ENCODE assay signal across 8 cellular contexts in the genomic region with DNA sequence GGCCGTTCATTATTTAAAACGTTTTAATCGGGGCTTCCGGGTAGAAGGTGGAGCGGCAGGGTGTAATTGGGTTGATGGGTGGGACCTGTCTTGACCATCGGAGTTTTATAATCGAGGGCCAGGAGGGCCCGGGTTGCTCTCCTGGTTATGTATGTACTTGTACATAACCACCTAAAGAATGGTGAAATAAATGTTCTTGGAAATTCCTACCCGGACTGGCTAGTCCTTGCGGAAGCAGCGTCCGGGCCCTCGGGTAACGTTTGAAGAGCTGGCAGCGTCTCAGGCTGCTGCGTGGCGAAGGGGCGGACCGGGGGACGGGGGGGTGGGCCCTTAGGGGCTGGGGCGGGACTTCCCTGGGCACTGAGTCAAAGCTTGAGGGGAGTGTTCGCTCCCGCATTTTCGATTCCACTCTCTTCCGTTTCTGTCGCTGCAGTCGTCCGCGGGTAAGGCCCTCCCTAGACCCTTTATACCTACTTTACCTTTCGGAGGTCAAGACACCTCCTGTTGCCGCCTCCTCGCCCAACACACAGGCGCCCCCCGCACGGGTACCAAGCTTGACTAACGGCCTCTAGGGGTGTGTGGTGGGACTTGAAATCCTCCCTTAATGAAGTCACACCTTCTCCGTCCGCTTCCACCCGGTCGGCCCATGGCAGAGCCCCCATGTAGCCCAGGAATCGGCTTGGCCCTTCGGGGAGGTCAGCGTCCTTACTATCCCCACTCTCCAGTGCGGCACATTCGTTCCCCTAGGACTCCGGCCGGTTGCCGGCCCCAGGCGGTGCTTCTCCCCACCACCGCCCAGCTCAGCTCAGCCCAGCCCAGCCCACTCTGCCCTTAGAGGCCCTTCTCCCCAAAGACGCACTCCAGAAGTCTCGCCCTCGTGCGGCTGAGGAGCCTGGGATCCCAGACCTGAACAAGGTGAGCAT. TPM values are rescaled to one million over a fixed set of nuclear protein-coding genes. Genes with fewer than 3 reads are reported as not detected.
DNase-seq lines count a peak whose midpoint lies in the region; ATAC-seq and TF ChIP-seq lines count a peak whose summit lies in the region.

A gene with protein sequence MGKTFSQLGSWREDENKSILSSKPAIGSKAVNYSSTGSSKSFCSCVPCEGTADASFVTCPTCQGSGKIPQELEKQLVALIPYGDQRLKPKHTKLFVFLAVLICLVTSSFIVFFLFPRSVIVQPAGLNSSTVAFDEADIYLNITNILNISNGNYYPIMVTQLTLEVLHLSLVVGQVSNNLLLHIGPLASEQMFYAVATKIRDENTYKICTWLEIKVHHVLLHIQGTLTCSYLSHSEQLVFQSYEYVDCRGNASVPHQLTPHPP (plus strand): TSS at position 396 of the 923 bp plus-strand sequence. CDS start 1,167 bp downstream, outside the sequence.

- H3K9me3 Mint-ChIP-seq in chondrocyte (ENCODE audit: low read depth): no peaks in the 10 kb centered on the region

- H3K4me3 ChIP-seq in DND-41 (ENCODE audit: low read depth in 1 of 2, low read length in 2 of 2): peak within 1 kb of the TSS; percentile 52 to 80; a peak in 3 of 4 replicates

- peaks cover 21% of the 10 kb centered on the region for H3K36me3 Mint-ChIP-seq in chondrocyte (ENCODE audit: low read depth)

- peaks cover 31% of the 10 kb centered on the region for H3K36me3 ChIP-seq in DND-41 (ENCODE audit: insufficient read depth, low read length)

- peak within 1 kb of the TSS; percentile 97 for H3K27ac Mint-ChIP-seq in chondrocyte (ENCODE audit: unreplicated experiment)

- peak within 1 kb of the TSS; percentile 88 for H3K4me2 ChIP-seq in DND-41 (ENCODE audit: insufficient read depth, low read length)

- TF ChIP-seq CTCF in DND-41 (IDR thresholded peaks at IDR 0.05; ENCODE audit: borderline replicate concordance, extremely low read depth, low read length, poor library complexity, severe bottlenecking): peak; percentile 57
- peak; percentile 75 for TF ChIP-seq CTCF in chondrocyte (IDR thresholded peaks at IDR 0.05)

- H3K79me2 ChIP-seq in DND-41 (ENCODE audit: insufficient read depth, low read length): peaks cover 7% of the 10 kb centered on the region

- POLR2A ChIA-PET in HEK293T (lab: Yijun Ruan, JAX): interaction anchor here (0.8 to 2.2 kb wide), 3 partner anchors 104 to 157 kb away, joined by 3 to 16 read pairs (median 8); no protein-coding TSS in a partner anchor

- H3K27me3 Mint-ChIP-seq in chondrocyte (ENCODE audit: low read depth): no peaks in the 10 kb centered on the region

- peak; percentile 89 for ATAC-seq in DND-41 (ENCODE audit: insufficient read depth, low read depth)
- peak; percentile 61 for ATAC-seq in GM21576 (IDR thresholded peaks at IDR 0.05; ENCODE audit: unreplicated experiment)

- H3K9ac ChIP-seq in DND-41 (ENCODE audit: low read depth, low read length): peak within 1 kb of the TSS; percentile 78

- H3K4me1 ChIP-seq in DND-41 (ENCODE audit: insufficient read depth, low read length): peaks cover 34% of the 10 kb centered on the region

- peak within 1 kb of the TSS; percentile 98 for H3K4me3 Mint-ChIP-seq in chondrocyte (ENCODE audit: unreplicated experiment)

- DNase-seq in DND-41 (peak; percentile 82), LoVo (ENCODE audit: low spot score) (peak; percentile 82), chondrocyte (ENCODE audit: low spot score) (peak; percentile 88), kidney tubule cell (ENCODE audit: low spot score) (peak; percentile 83), HEK293T (ENCODE audit: extremely low spot score) (no peak)
- peak; percentile 72 for DNase-seq in activated CD4-positive, CD25-positive, alpha-beta regulatory T cell treated with anti-CD3 and anti-CD28 coated beads, Interleukin-2, amount 50 U/mL, for 72 hours
- DNase-seq in stimulated activated CD4-positive, alpha-beta T cell treated with anti-CD3 and anti-CD28 coated beads, Interleukin-1b, Interleukin-23, amount 100 ng/mL, for 4 hours (ENCODE audit: low read depth in 2 of 2): peak; percentile 55 to 63

- peaks cover 33% of the 10 kb centered on the region for H3K4me1 Mint-ChIP-seq in chondrocyte (ENCODE audit: low read depth)

- H4K20me1 ChIP-seq in DND-41 (ENCODE audit: insufficient read depth, low read length): no peaks in the 10 kb centered on the region

- peak within 1 kb of the TSS; percentile 87 for H3K27ac ChIP-seq in DND-41 (ENCODE audit: low read length)

- H3K9me3 ChIP-seq in DND-41 (ENCODE audit: insufficient read depth, low read length, severe bottlenecking): no peaks in the 10 kb centered on the region

- CTCF ChIA-PET in HEK293T (lab: Yijun Ruan, JAX): no interaction called here

- peak within 1 kb of the TSS; percentile 91 for H2AFZ ChIP-seq in DND-41 (ENCODE audit: low read depth, low read length)

- H3K27me3 ChIP-seq in DND-41 (ENCODE audit: insufficient read depth, low read length, poor library complexity): no peaks in the 10 kb centered on the region

TF ChIP-seq in HEK293T, 16 proteins besides CTCF, POLR2A, EP300 and RAD21:
- TF ChIP-seq TARDBP (IDR thresholded peaks at IDR 0.05) (no peak), FOXK2 (IDR thresholded peaks at IDR 0.05) (no peak), ZNF384 (IDR thresholded peaks at IDR 0.05) (no peak), SP1 (IDR thresholded peaks at IDR 0.05) (no peak), ELF4 (IDR thresholded peaks at IDR 0.05) (no peak), FOXA1 (IDR thresholded peaks at IDR 0.05) (no peak), HDGF (IDR thresholded peaks at IDR 0.05; ENCODE audit: borderline replicate concordance) (no peak), SUZ12 (IDR thresholded peaks at IDR 0.05) (no peak), CTBP1 (IDR thresholded peaks at IDR 0.05; ENCODE audit: borderline replicate concordance) (no peak), NFRKB (IDR thresholded peaks at IDR 0.05) (no peak), BHLHE40 (IDR thresholded peaks at IDR 0.05; ENCODE audit: borderline replicate concordance) (no peak), L3MBTL2 (conservative IDR thresholded peaks at IDR 0.05) (no peak), LEF1 (IDR thresholded peaks at IDR 0.05; ENCODE audit: borderline replicate concordance) (no peak), ARNT (IDR thresholded peaks at IDR 0.05) (no peak), FOXM1 (IDR thresholded peaks at IDR 0.05; ENCODE audit: borderline replicate concordance) (no peak)
- TF ChIP-seq, protein P1, sequence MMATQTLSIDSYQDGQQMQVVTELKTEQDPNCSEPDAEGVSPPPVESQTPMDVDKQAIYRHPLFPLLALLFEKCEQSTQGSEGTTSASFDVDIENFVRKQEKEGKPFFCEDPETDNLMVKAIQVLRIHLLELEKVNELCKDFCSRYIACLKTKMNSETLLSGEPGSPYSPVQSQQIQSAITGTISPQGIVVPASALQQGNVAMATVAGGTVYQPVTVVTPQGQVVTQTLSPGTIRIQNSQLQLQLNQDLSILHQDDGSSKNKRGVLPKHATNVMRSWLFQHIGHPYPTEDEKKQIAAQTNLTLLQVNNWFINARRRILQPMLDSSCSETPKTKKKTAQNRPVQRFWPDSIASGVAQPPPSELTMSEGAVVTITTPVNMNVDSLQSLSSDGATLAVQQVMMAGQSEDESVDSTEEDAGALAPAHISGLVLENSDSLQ (IDR thresholded peaks at IDR 0.05): no peak

RNA-seq across cellular contexts. Expression of the gene that starts here (rescaled TPM):
- total RNA-seq in chondrocyte: 12.0 to 18.3 TPM (median 16.4 TPM) in 3 replicates
